23 cellular contexts compared by ENCODE assay signal in the genomic region with DNA sequence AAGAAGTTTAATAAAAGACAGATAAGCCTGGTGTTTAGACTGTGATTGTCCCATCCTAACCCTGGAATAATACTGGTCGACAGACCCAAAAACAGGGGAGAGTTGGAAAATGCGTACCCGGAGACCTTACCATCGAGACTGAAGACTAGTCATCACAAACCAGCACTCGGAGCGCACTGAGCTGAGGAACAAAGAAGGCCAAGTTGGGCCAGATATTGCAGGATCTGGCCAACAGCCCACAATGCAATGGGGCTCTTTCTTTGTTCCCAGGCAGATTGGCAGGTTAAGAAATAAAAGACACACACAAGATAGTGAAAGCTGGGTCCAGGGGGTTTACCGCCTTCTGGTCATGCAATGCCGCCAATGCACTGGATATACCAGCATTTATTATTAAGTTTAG.
"Had no signal": no experiment of that assay in that cellular context is flagged by ENCODE, and none has a peak within 500 bp of the region (broad histone marks: within the 10 kb centered on the region; RNA-seq: fewer than 3 reads in every experiment).

No MANE protein-coding gene starts in this region.

- H3K36me3 Mint-ChIP-seq: activated naive CD4-positive, alpha-beta T cell treated with anti-CD3 and anti-CD28 coated beads, Interleukin-2, amount 50 U/mL, for 72 hours; stimulated activated memory B cell treated with anti-CD40 and anti-IgM and Interleukin-4, amounts not matched to agents 10 μg/mL and 1 μg/mL and 100 μg/mL, for 72 hours had no signal

- H3K4me3 Mint-ChIP-seq: activated T-helper 17 cell treated with anti-CD3 and anti-CD28 coated beads, Interleukin-2, amount 50 U/mL, for 72 hours; nephron progenitor cell; stimulated activated memory B cell treated with anti-CD40 and anti-IgM and Interleukin-4, amounts not matched to agents 10 μg/mL and 1 μg/mL and 100 μg/mL, for 72 hours; stimulated activated naive CD8-positive, alpha-beta T cell treated with anti-CD3 and anti-CD28 coated beads, Interleukin-15, amount 100 ng/mL, for 72 hours had no signal

- ATAC-seq: activated naive CD4-positive, alpha-beta T cell treated with anti-CD3 and anti-CD28 coated beads, Interleukin-2, amount 50 U/mL, for 72 hours; activated T-helper 17 cell treated with anti-CD3 and anti-CD28 coated beads, Interleukin-2, amount 50 U/mL, for 72 hours; left ventricle myocardium superior; psoas muscle; stimulated activated memory B cell treated with anti-CD40 and anti-IgM and Interleukin-4, amounts not matched to agents 10 μg/mL and 1 μg/mL and 100 μg/mL, for 72 hours; stimulated activated naive CD8-positive, alpha-beta T cell treated with anti-CD3 and anti-CD28 coated beads, Interleukin-15, amount 100 ng/mL, for 72 hours had no signal

- H3K27ac ChIP-seq: coronary artery, dorsolateral prefrontal cortex, ovary, psoas muscle, thyroid gland had no signal

- H3K4me1 ChIP-seq: psoas muscle, thyroid gland had no signal

- H3K9me3 Mint-ChIP-seq: activated naive CD4-positive, alpha-beta T cell treated with anti-CD3 and anti-CD28 coated beads, Interleukin-2, amount 50 U/mL, for 72 hours; activated T-helper 17 cell treated with anti-CD3 and anti-CD28 coated beads, Interleukin-2, amount 50 U/mL, for 72 hours; stimulated activated naive CD8-positive, alpha-beta T cell treated with anti-CD3 and anti-CD28 coated beads, Interleukin-15, amount 100 ng/mL, for 72 hours had no signal

- DNase-seq: activated CD4-positive, alpha-beta T cell treated with anti-CD3 and anti-CD28 coated beads for 4 hours; activated CD4-positive, alpha-beta T cell treated with anti-CD3 and anti-CD28 coated beads, Interleukin-2, amount 50 U/mL, for 48 hours; activated CD8-positive, alpha-beta memory T cell treated with anti-CD3 and anti-CD28 coated beads, Interleukin-2, amount 50 U/mL, for 4 hours; activated T-cell treated with anti-CD3 and anti-CD28 coated beads, Interleukin-2, amount 50 U/mL, for 1 hour; cerebellar nuclear complex; dorsolateral prefrontal cortex; effector memory CD4-positive, alpha-beta T cell; islet precursor cell; left ventricle myocardium superior; nephron progenitor cell; ovary; psoas muscle; stimulated activated CD4-positive, alpha-beta T cell treated with anti-CD3 and anti-CD28 coated beads, Interleukin-1b, Interleukin-23, amount 100 ng/mL, for 48 hours; stimulated activated CD4-positive, alpha-beta T cell treated with anti-CD3 and anti-CD28 coated beads, Interleukin-4, amount 100 ng/mL, for 4 hours; stimulated activated CD8-positive, alpha-beta memory T cell treated with anti-CD3 and anti-CD28 coated beads, Interleukin-4, amount 100 ng/mL, for 48 hours; stimulated activated naive CD8-positive, alpha-beta T cell treated with anti-CD3 and anti-CD28 coated beads, Interleukin-15, amount 100 ng/mL, for 72 hours; thyroid gland had no signal

- H3K4me3 ChIP-seq: coronary artery, dorsolateral prefrontal cortex, mucosa of descending colon, ovary, psoas muscle, smooth muscle cell, thyroid gland had no signal

- H3K27me3 Mint-ChIP-seq: stimulated activated memory B cell treated with anti-CD40 and anti-IgM and Interleukin-4, amounts not matched to agents 10 μg/mL and 1 μg/mL and 100 μg/mL, for 72 hours had no signal

- H3K4me2 ChIP-seq: smooth muscle cell had no signal

- H3K27me3 ChIP-seq: ovary, thyroid gland had no signal

- H3K27ac Mint-ChIP-seq: activated naive CD4-positive, alpha-beta T cell treated with anti-CD3 and anti-CD28 coated beads, Interleukin-2, amount 50 U/mL, for 72 hours; activated T-helper 17 cell treated with anti-CD3 and anti-CD28 coated beads, Interleukin-2, amount 50 U/mL, for 72 hours; nephron progenitor cell; stimulated activated memory B cell treated with anti-CD40 and anti-IgM and Interleukin-4, amounts not matched to agents 10 μg/mL and 1 μg/mL and 100 μg/mL, for 72 hours; stimulated activated naive CD8-positive, alpha-beta T cell treated with anti-CD3 and anti-CD28 coated beads, Interleukin-15, amount 100 ng/mL, for 72 hours had no signal

- H3K4me1 Mint-ChIP-seq: nephron progenitor cell had no signal

- H3K36me3 ChIP-seq: ovary, thyroid gland had no signal

- H3K9me3 ChIP-seq: mucosa of descending colon, ovary, psoas muscle, thyroid gland had no signal
